ENCODE assay signal across 10 cellular contexts in genomic region chr1:26277719-26278118, GRCh38. TPM values are rescaled to one million over a fixed set of nuclear protein-coding genes. Genes with fewer than 3 reads are reported as not detected.
DNase-seq lines count a peak whose midpoint lies in the region; ATAC-seq, FAIRE-seq and TF ChIP-seq lines count a peak whose summit lies in the region.
"Had no signal": no experiment of that assay in that cellular context is flagged by ENCODE, and none has a peak within 500 bp of the region (broad histone marks: within the 10 kb centered on the region; RNA-seq: fewer than 3 reads in every experiment).

No MANE protein-coding gene starts in this region.

- POLR2A ChIA-PET in GM12878 (lab: Charles Lee) = interaction anchor here (0.5 to 3.5 kb wide), 2 partner anchors 42 to 1114 kb away, joined by 5 to 31 read pairs; partner anchors contain the start of genes CD52 and GPR3

- H3K9me3 ChIP-seq in heart right ventricle (no peaks in the 10 kb centered on the region), GM12878 (replicated peaks; ENCODE audit: control insufficient read depth, insufficient read depth, low read length) (no peaks in the 10 kb centered on the region), muscle layer of duodenum (ENCODE audit: control insufficient read depth in 1 of 2, low read length in 2 of 2) (no peaks in the 10 kb centered on the region)

- BruUV-seq in GM12878 (replicated peaks; lab: Mats Ljungman, UMichigan) = no TSS peak
- BruUV-seq in Calu3 (replicated peaks; lab: Mats Ljungman, UMichigan) = no TSS peak

- WGBS in heart right ventricle, 2 donors = 58 to 61% methylated on average over 1 of the region's 1 CpG
- WGBS in GM12878 (ENCODE audit: insufficient coverage, insufficient replicate concordance, low lambda C conversion rate, missing lambda C conversion rate) = 95% methylated on average over 1 of the region's 1 CpG
- WGBS in urinary bladder = 79% methylated on average over 1 of the region's 1 CpG

- H3K36me3 ChIP-seq in heart right ventricle (peaks cover 0 to 58% (median 0%) of the 10 kb centered on the region in 9 donors), GM12878 (ENCODE audit: control insufficient read depth in 2 of 2, insufficient read depth in 2 of 2, low read length in 1 of 2) (peaks cover 14 to 18% of the 10 kb centered on the region in 2 experiments), muscle layer of duodenum (ENCODE audit: control insufficient read depth in 1 of 2, insufficient read depth in 2 of 2, low read length in 2 of 2) (peaks cover 0 to 11% of the 10 kb centered on the region in 2 donors), urinary bladder (ENCODE audit: insufficient read depth) (no peaks in the 10 kb centered on the region)

- TF ChIP-seq EP300 in GM12878 (IDR thresholded peaks at IDR 0.05; ENCODE audit: borderline replicate concordance in 1 of 2, control insufficient read depth in 1 of 2, low read depth in 2 of 2, low read length in 2 of 2) = no peak

- no peak for FAIRE-seq in GM12878 (lab: Jason Lieb, UNC)

- CTCF ChIA-PET in GM12878 (lab: Yijun Ruan, JAX) (interaction anchor here (0.8 to 18.0 kb wide), 8 partner anchors 10 to 139 kb away, joined by 3 to 879 read pairs (median 38); partner anchors contain the start of genes CD52 and CEP85), Calu3 (lab: Charles Lee) (interaction anchor here (0.5 to 1.3 kb wide), 4 partner anchors 21 to 114 kb away, joined by 3 to 6 read pairs (median 3); partner anchors contain the start of gene ZNF593)

- in situ Hi-C loops in GM12878 (cut with MboI) = no loop called here

- no peak for DNase-seq in heart right ventricle
- no peak for DNase-seq in Right ventricle myocardium inferior (ENCODE audit: missing footprints)
- no peak for DNase-seq in GM12878 (ENCODE audit: low read depth, low spot score)
- DNase-seq in Calu3 = no peak
- no peak for DNase-seq in GDM1 (lab: John Stamatoyannopoulos, UW)
- no peak for DNase-seq in NCI-H226
- DNase-seq: midbrain, NCI-H774 had no signal

- H3K4me2 ChIP-seq in GM12878 (ENCODE audit: control insufficient read depth, insufficient read depth) = no peak overlapping the region

- H3K4me3 ChIP-seq in heart right ventricle = no peak overlapping the region
- no peak overlapping the region for H3K4me3 ChIP-seq in GM12878
- H3K4me3 ChIP-seq in muscle layer of duodenum (ENCODE audit: low read depth in 1 of 2, low read length in 2 of 2) = no peak overlapping the region
- H3K4me3 ChIP-seq in urinary bladder (ENCODE audit: low read depth, low read length) = no peak overlapping the region

- no peak for TF ChIP-seq POLR2A in GM12878 (IDR thresholded peaks at IDR 0.05; ENCODE audit: low read depth, low read length)

- peaks cover 60% of the 10 kb centered on the region for H3K4me1 Mint-ChIP-seq in Calu3 (ENCODE audit: low read depth, unreplicated experiment)

- intact Hi-C loops in heart right ventricle (cut with DNase I) = loop anchor here in 3 of 10 donors (2.0 to 5.0 kb wide), 2 partner anchors 43 to 45 kb away; no protein-coding TSS in a partner anchor
- intact Hi-C loops in Right ventricle myocardium inferior (cut with DNase I) = loop anchor here (5.0 kb wide), 2 partner anchors 45 to 85 kb away; partner anchors contain the start of gene CEP85
- intact Hi-C loops in GM12878 (cut with micrococcal nuclease; ENCODE audit: unreplicated experiment) = no loop called here
- intact Hi-C loops in Calu3 (cut with micrococcal nuclease; ENCODE audit: unreplicated experiment) = loop anchor here (5.0 to 10.0 kb wide), 2 partner anchors 85 to 117 kb away; no protein-coding TSS in a partner anchor

- H3K27me3 ChIP-seq in heart right ventricle = no peaks in the 10 kb centered on the region
- no peaks in the 10 kb centered on the region for H3K27me3 ChIP-seq in GM12878 (replicated peaks in 1 of 2; ENCODE audit: control insufficient read depth in 2 of 2, insufficient read depth in 2 of 2, low read length in 1 of 2)
- no peaks in the 10 kb centered on the region for H3K27me3 ChIP-seq in muscle layer of duodenum (ENCODE audit: low read depth, low read length)

- H3K9me3 Mint-ChIP-seq in Calu3 (ENCODE audit: low read depth, unreplicated experiment) = no peaks in the 10 kb centered on the region

- no peak overlapping the region for H3K4me3 Mint-ChIP-seq in Calu3 (ENCODE audit: low read depth, unreplicated experiment)

- ATAC-seq in heart right ventricle = no peak
- ATAC-seq in Right ventricle myocardium inferior = no peak
- no peak for ATAC-seq in GM12878

- no peak overlapping the region for H2AFZ ChIP-seq in GM12878 (ENCODE audit: control insufficient read depth, low read depth, low read length)

- TF ChIP-seq CTCF in heart right ventricle (IDR thresholded peaks at IDR 0.05) (no peak), GM12878 (IDR thresholded peaks at IDR 0.05 in 2 of 3, conservative IDR thresholded peaks at IDR 0.05 in 1 of 3; ENCODE audit: control insufficient read depth in 2 of 3, extremely low read depth in 1 of 3, insufficient read depth in 1 of 3, low read depth in 3 of 3, low read length in 3 of 3) (no peak), Calu3 (IDR thresholded peaks at IDR 0.05; ENCODE audit: unreplicated experiment) (no peak)

- H4K20me1 ChIP-seq in GM12878 (ENCODE audit: control insufficient read depth, insufficient read depth) = no peaks in the 10 kb centered on the region

- H3K27me3 Mint-ChIP-seq in Calu3 (ENCODE audit: unreplicated experiment) = no peaks in the 10 kb centered on the region

- peaks cover 65% of the 10 kb centered on the region for H3K36me3 Mint-ChIP-seq in Calu3 (ENCODE audit: insufficient read depth, unreplicated experiment)

- H3K4me1 ChIP-seq in heart right ventricle (peaks cover 21 to 91% (median 67%) of the 10 kb centered on the region in 9 donors), GM12878 (ENCODE audit: control insufficient read depth, insufficient read depth, low read length) (peaks cover 42% of the 10 kb centered on the region), muscle layer of duodenum (ENCODE audit: control insufficient read depth in 1 of 2, insufficient read depth in 2 of 2, low read length in 2 of 2) (peaks cover 35 to 55% of the 10 kb centered on the region in 2 donors), urinary bladder (ENCODE audit: insufficient read depth) (no peaks in the 10 kb centered on the region)

- H3K9ac ChIP-seq in GM12878 (ENCODE audit: control insufficient read depth, insufficient read depth, low read length) = no peak overlapping the region

- SMC1A ChIA-PET in GM12878 (lab: Charles Lee; ENCODE audit: uncharacterized antibody, unreplicated experiment) = interaction anchor here (0.9 to 9.1 kb wide), 8 partner anchors 7 to 139 kb away, joined by 3 to 119 read pairs (median 5); partner anchors contain the start of genes CD52, CEP85 and ZNF593OS

- no peak overlapping the region for H3K27ac Mint-ChIP-seq in Calu3 (ENCODE audit: unreplicated experiment)

- H3K27ac ChIP-seq in heart right ventricle (peak overlapping the region in 9 of 10 donors; percentile 31 to 100 (median 95)), GM12878 (ENCODE audit: control insufficient read depth, insufficient read depth) (0 out of 2 replicates have a peak overlapping the region, but pooled peaks have one; percentile 13), muscle layer of duodenum (ENCODE audit: low read length) (peak overlapping the region; percentile 87), urinary bladder (ENCODE audit: low read depth) (peak overlapping the region; percentile 40)

- RAD21 ChIA-PET in GM12878 (lab: Charles Lee; ENCODE audit: unreplicated experiment) = interaction anchor here (1.3 to 8.9 kb wide), 4 partner anchors 11 to 139 kb away, joined by 6 to 113 read pairs (median 8); partner anchors contain the start of gene CD52

- H3K79me2 ChIP-seq in GM12878 (ENCODE audit: control insufficient read depth, insufficient read depth, low read length) = peaks cover 26% of the 10 kb centered on the region

- TF ChIP-seq RAD21 in GM12878 (IDR thresholded peaks at IDR 0.05; ENCODE audit: insufficient read depth, low read depth, low read length) = no peak

RNA-seq across cellular contexts. Expression of gene SH3BGRL3, which starts 2.2 kb away (rescaled TPM):
- 100 to 1,000 TPM in 1 of 10 donors, 10 to 100 TPM in 9; 18.4 to 116 (median 25.2) TPM for total RNA-seq in heart right ventricle
- 100 to 1,000 TPM in 1 of 2 donors, 10 to 100 TPM in 1; 96.3 to 153 TPM for polyA plus RNA-seq in heart right ventricle
- 50.5 TPM for total RNA-seq in Right ventricle myocardium inferior
- 9.0 and 9.9 TPM in 2 replicates for total RNA-seq in GM12878 (2013; cell fraction: nucleolus; rRNA removed)
- 42.6 and 52.9 TPM in 2 replicates for total RNA-seq in GM12878 (2014; rRNA removed)
- total RNA-seq in GM12878 (2014; rRNA removed; fragmentation: Illumina TruSeq; extraction: Trizol) = 45.9 and 46.9 TPM in 2 replicates
- 111 and 116 TPM in 2 replicates for total RNA-seq in GM12878 (2021)
- polyA plus RNA-seq in GM12878 (2011; ENCODE audit: low read depth) = 29.9 TPM
- 26.3 and 39.7 TPM in 2 replicates for polyA plus RNA-seq in GM12878 (2011; rRNA removed)
- polyA plus RNA-seq in GM12878 (2011; cell fraction: cytosol; rRNA removed) = 57.0 and 59.2 TPM in 2 replicates
- polyA plus RNA-seq in GM12878 (2011; cell fraction: nucleus; rRNA removed) = 25.2 and 28.2 TPM in 2 replicates
- polyA plus RNA-seq in GM12878 (2012) = 86.2 and 109 TPM in 2 replicates
- polyA plus RNA-seq in GM12878 (2014; fragmentation: Illumina TruSeq; extraction: Trizol) = 95.2 and 135 TPM in 2 replicates
- 100 to 1,000 TPM; 121 to 129 TPM for polyA plus RNA-seq in GM12878 (2014; fragmentation: Nextera tagmentation; extraction: Ambion mirVana)
- 42.3 and 57.1 TPM in 2 replicates for polyA plus RNA-seq in GM12878 (2014; rRNA removed)
- polyA plus RNA-seq in GM12878 (2016; fragmentation: Nextera tagmentation; extraction: Ambion mirVana) = 100 to 1,000 TPM; 344 to 390 TPM
- polyA minus RNA-seq in GM12878 (2011; rRNA and poly(A)+ RNA removed) = 52.7 and 67.7 TPM in 2 replicates
- 38.8 and 41.6 TPM in 2 replicates for polyA minus RNA-seq in GM12878 (2011; cell fraction: cytosol; rRNA and poly(A)+ RNA removed)
- polyA minus RNA-seq in GM12878 (2011; cell fraction: nucleus; rRNA and poly(A)+ RNA removed) = 19.5 and 27.3 TPM in 2 replicates
- total RNA-seq in urinary bladder = 12.3 TPM
- polyA plus RNA-seq in urinary bladder = 123 TPM
- 74.6 and 107 TPM in 2 replicates for total RNA-seq in Calu3 (2022)

RNA-seq across cellular contexts. Expression of gene UBXN11, which starts 28.7 kb away (rescaled TPM):
- total RNA-seq in heart right ventricle = 10 to 100 TPM in 2 of 10 donors, 1 to 10 TPM in 8; 5.4 to 14.1 (median 7.1) TPM
- 10 to 100 TPM; 12.3 to 20.2 TPM for polyA plus RNA-seq in heart right ventricle
- total RNA-seq in Right ventricle myocardium inferior = 9.5 TPM
- total RNA-seq in GM12878 (2013; cell fraction: nucleolus; rRNA removed) = 18.9 and 19.6 TPM in 2 replicates
- 8.1 and 8.5 TPM in 2 replicates for total RNA-seq in GM12878 (2014; rRNA removed)
- 5.7 and 6.2 TPM in 2 replicates for total RNA-seq in GM12878 (2014; rRNA removed; fragmentation: Illumina TruSeq; extraction: Trizol)
- 16.8 and 19.3 TPM in 2 replicates for total RNA-seq in GM12878 (2021)
- 5.8 TPM for polyA plus RNA-seq in GM12878 (2011; ENCODE audit: low read depth)
- 7.6 and 10.8 TPM in 2 replicates for polyA plus RNA-seq in GM12878 (2011; rRNA removed)
- 13.3 and 16.3 TPM in 2 replicates for polyA plus RNA-seq in GM12878 (2011; cell fraction: cytosol; rRNA removed)
- 80.9 and 89.2 TPM in 2 replicates for polyA plus RNA-seq in GM12878 (2011; cell fraction: nucleus; rRNA removed)
- 10.6 and 12.1 TPM in 2 replicates for polyA plus RNA-seq in GM12878 (2012)
- polyA plus RNA-seq in GM12878 (2014; fragmentation: Illumina TruSeq; extraction: Trizol) = 3.5 and 8.1 TPM in 2 replicates
- 1 to 10 TPM in 1 of 2 experiments, under 1 TPM in 1; 0.32 to 1.2 TPM for polyA plus RNA-seq in GM12878 (2014; fragmentation: Nextera tagmentation; extraction: Ambion mirVana)
- polyA plus RNA-seq in GM12878 (2014; rRNA removed) = 24.3 and 26.5 TPM in 2 replicates
- polyA plus RNA-seq in GM12878 (2016; fragmentation: Nextera tagmentation; extraction: Ambion mirVana) = 10 to 100 TPM; 27.7 to 34.4 TPM
- 7.2 and 7.5 TPM in 2 replicates for polyA minus RNA-seq in GM12878 (2011; rRNA and poly(A)+ RNA removed)
- 3.2 and 3.9 TPM in 2 replicates for polyA minus RNA-seq in GM12878 (2011; cell fraction: cytosol; rRNA and poly(A)+ RNA removed)
- 11.2 and 14.9 TPM in 2 replicates for polyA minus RNA-seq in GM12878 (2011; cell fraction: nucleus; rRNA and poly(A)+ RNA removed)
- 3.5 TPM for total RNA-seq in urinary bladder
- polyA plus RNA-seq in urinary bladder = 12.2 TPM
- total RNA-seq in Calu3 (2022) = 24.0 and 32.0 TPM in 2 replicates

RNA-seq across cellular contexts. Expression of gene CD52, which starts 40.0 kb away (rescaled TPM):
- total RNA-seq in heart right ventricle (10 to 100 TPM in 2 of 10 donors, 1 to 10 TPM in 8; 1.9 to 62.6 (median 5.1) TPM), Right ventricle myocardium inferior (6.5 TPM), GM12878 (2014; rRNA removed) (237 and 262 TPM in 2 replicates), GM12878 (2014; rRNA removed; fragmentation: Illumina TruSeq; extraction: Trizol) (637 and 673 TPM in 2 replicates), GM12878 (2021) (291 and 301 TPM in 2 replicates), urinary bladder (3.3 TPM), Calu3 (2022) (not detected in 2 replicates)
- polyA plus RNA-seq in heart right ventricle (10 to 100 TPM in 1 of 2 donors, 1 to 10 TPM in 1; 9.3 to 25.2 TPM), GM12878 (2011; rRNA removed) (453 and 508 TPM in 2 replicates), GM12878 (2014; fragmentation: Illumina TruSeq; extraction: Trizol) (882 and 1,118 TPM in 2 replicates), GM12878 (2014; fragmentation: Nextera tagmentation; extraction: Ambion mirVana) (1,000 to 10,000 TPM; 2,664 to 2,736 TPM), GM12878 (2014; rRNA removed) (488 and 610 TPM in 2 replicates), GM12878 (2016; fragmentation: Nextera tagmentation; extraction: Ambion mirVana) (100 to 1,000 TPM; 382 to 390 TPM), urinary bladder (17.0 TPM)
- 30.6 and 34.5 TPM in 2 replicates for total RNA-seq in GM12878 (2013; cell fraction: nucleolus; rRNA removed)
- 736 TPM for polyA plus RNA-seq in GM12878 (2011; ENCODE audit: low read depth)
- polyA plus RNA-seq in GM12878 (2011; cell fraction: cytosol; rRNA removed) = 356 and 918 TPM in 2 replicates
- 146 and 442 TPM in 2 replicates for polyA plus RNA-seq in GM12878 (2011; cell fraction: nucleus; rRNA removed)
- polyA plus RNA-seq in GM12878 (2012) = 451 and 734 TPM in 2 replicates
- 113 and 183 TPM in 2 replicates for polyA minus RNA-seq in GM12878 (2011; rRNA and poly(A)+ RNA removed)
- polyA minus RNA-seq in GM12878 (2011; cell fraction: cytosol; rRNA and poly(A)+ RNA removed) = 30.9 and 34.6 TPM in 2 replicates
- polyA minus RNA-seq in GM12878 (2011; cell fraction: nucleus; rRNA and poly(A)+ RNA removed) = 33.2 and 36.3 TPM in 2 replicates

RNA-seq across cellular contexts. Expression of gene CEP85, which starts 43.7 kb away (rescaled TPM):
- 10 to 100 TPM; 29.9 to 74.5 (median 53.8) TPM for total RNA-seq in heart right ventricle
- polyA plus RNA-seq in heart right ventricle = 10 to 100 TPM in 1 of 2 donors, 1 to 10 TPM in 1; 7.0 to 30.9 TPM
- total RNA-seq in Right ventricle myocardium inferior = 73.6 TPM
- total RNA-seq in GM12878 (2013; cell fraction: nucleolus; rRNA removed) = 36.6 and 44.3 TPM in 2 replicates
- total RNA-seq in GM12878 (2014; rRNA removed) = 22.1 and 22.2 TPM in 2 replicates
- 22.2 and 22.8 TPM in 2 replicates for total RNA-seq in GM12878 (2014; rRNA removed; fragmentation: Illumina TruSeq; extraction: Trizol)
- total RNA-seq in GM12878 (2021) = 17.9 and 20.9 TPM in 2 replicates
- polyA plus RNA-seq in GM12878 (2011; ENCODE audit: low read depth) = 5.5 TPM
- polyA plus RNA-seq in GM12878 (2011; rRNA removed) = 22.9 and 26.8 TPM in 2 replicates
- 21.4 and 25.6 TPM in 2 replicates for polyA plus RNA-seq in GM12878 (2011; cell fraction: cytosol; rRNA removed)
- polyA plus RNA-seq in GM12878 (2011; cell fraction: nucleus; rRNA removed) = 60.9 and 63.0 TPM in 2 replicates
- 7.1 and 10.8 TPM in 2 replicates for polyA plus RNA-seq in GM12878 (2012)
- polyA plus RNA-seq in GM12878 (2014; fragmentation: Illumina TruSeq; extraction: Trizol) = 20.4 and 24.5 TPM in 2 replicates
- 1 to 10 TPM; 8.4 to 8.6 TPM for polyA plus RNA-seq in GM12878 (2014; fragmentation: Nextera tagmentation; extraction: Ambion mirVana)
- polyA plus RNA-seq in GM12878 (2014; rRNA removed) = 23.5 and 25.7 TPM in 2 replicates
- 10 to 100 TPM; 17.5 to 19.6 TPM for polyA plus RNA-seq in GM12878 (2016; fragmentation: Nextera tagmentation; extraction: Ambion mirVana)
- 26.6 and 31.3 TPM in 2 replicates for polyA minus RNA-seq in GM12878 (2011; rRNA and poly(A)+ RNA removed)
- polyA minus RNA-seq in GM12878 (2011; cell fraction: cytosol; rRNA and poly(A)+ RNA removed) = 6.5 and 6.7 TPM in 2 replicates
- polyA minus RNA-seq in GM12878 (2011; cell fraction: nucleus; rRNA and poly(A)+ RNA removed) = 21.0 and 25.4 TPM in 2 replicates
- total RNA-seq in urinary bladder = 13.5 TPM
- 4.3 TPM for polyA plus RNA-seq in urinary bladder
- total RNA-seq in Calu3 (2022) = 19.9 and 24.6 TPM in 2 replicates

Comparison
In these comparisons a context has a peak if more than half of its experiments do, and no peak if none do; other contexts are left out.
1. H3K27ac ChIP-seq: peak in every context shown above with its lines; median percentile 95 in heart right ventricle; 87 in muscle layer of duodenum; 40 in urinary bladder; 13 in GM12878.